10 cellular contexts compared by ENCODE assay signal in the genomic region with DNA sequence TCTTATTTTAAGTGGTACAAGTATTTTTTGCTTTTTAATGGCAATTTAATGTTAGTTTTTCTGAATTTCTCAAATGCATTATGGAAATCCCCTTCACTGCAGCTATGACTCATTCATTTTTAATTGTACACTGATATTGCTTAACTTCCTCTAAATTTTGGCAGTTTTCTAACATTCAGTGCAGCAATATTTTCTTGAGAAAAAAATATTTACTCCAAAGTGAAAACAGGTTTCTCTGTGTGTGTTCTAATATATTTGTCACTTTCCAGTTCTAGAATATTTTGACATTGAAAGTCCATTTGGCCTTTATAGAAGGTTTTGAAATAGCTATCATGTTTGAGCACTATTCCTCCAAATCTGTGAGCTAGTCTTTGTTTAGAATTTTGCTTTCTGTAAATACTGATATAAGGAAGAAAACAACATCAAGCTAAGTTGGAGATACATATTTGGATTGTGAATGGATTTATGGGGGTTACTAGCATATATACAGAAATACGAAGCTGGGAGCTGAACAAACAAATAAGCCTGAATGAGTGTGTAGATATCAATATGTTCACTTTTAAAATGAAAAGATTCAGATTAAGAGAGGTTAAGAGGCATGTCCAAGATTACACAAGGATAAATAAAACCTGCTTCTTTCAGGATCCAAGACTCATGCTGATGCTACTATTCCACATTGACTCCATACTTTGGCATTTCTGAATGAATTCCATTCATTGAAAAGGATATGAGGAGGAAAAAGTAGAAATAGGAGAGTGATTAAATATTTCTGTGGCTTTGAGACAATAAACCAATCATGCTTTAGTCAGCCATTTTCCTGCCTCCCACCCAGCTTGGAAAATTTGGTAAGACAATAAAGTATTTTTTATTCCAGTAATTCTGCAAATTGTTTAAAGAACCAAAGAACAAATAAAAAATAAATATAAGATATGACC. TPM values are rescaled to one million over a fixed set of nuclear protein-coding genes. Genes with fewer than 3 reads are reported as not detected.
DNase-seq lines count a peak whose midpoint lies in the region; ATAC-seq and FAIRE-seq lines count a peak whose summit lies in the region.
"Had no signal": no experiment of that assay in that cellular context is flagged by ENCODE, and none has a peak within 500 bp of the region (broad histone marks: within the 10 kb centered on the region; RNA-seq: fewer than 3 reads in every experiment).

No MANE protein-coding gene starts in this region.

- H3K27ac Mint-ChIP-seq in immature natural killer cell, result no peak overlapping the region

- H3K9me3 Mint-ChIP-seq in immature natural killer cell, result peaks cover 0 to 21% (median 9%) of the 10 kb centered on the region in 6 donors

- peak; percentile 94 for FAIRE-seq in endometrium (lab: Jason Lieb, UNC)

- peak; percentile 40 for DNase-seq in CD1c-positive myeloid dendritic cell (ENCODE audit: extremely low spot score)
- peak; percentile 72 for DNase-seq in NCI-H226
- peak; percentile 65 for DNase-seq in non-pigmented ciliary epithelial cell (ENCODE audit: low read depth)
- no peak for DNase-seq in immature natural killer cell
- DNase-seq in hypothalamus (lab: John Stamatoyannopoulos, UW), result no peak
- no peak for DNase-seq in HUDEP-2 (lab: John Stamatoyannopoulos, UW; ENCODE audit: unreplicated experiment in 76 of 76)
- DNase-seq: central memory CD4-positive, alpha-beta T cell; DMS153 had no signal

- no peak for ATAC-seq in GM19452 (IDR thresholded peaks at IDR 0.05; ENCODE audit: unreplicated experiment)

- no peaks in the 10 kb centered on the region for H3K27me3 Mint-ChIP-seq in immature natural killer cell (ENCODE audit: low read depth in 3 of 3)

- H3K4me1 Mint-ChIP-seq in immature natural killer cell, result no peaks in the 10 kb centered on the region

- no peaks in the 10 kb centered on the region for H3K36me3 Mint-ChIP-seq in immature natural killer cell

- H3K4me3 Mint-ChIP-seq in immature natural killer cell, result no peak overlapping the region

RNA-seq across cellular contexts. Expression of gene SLIT2, which starts 57.4 kb away (rescaled TPM):
- polyA plus RNA-seq in immature natural killer cell, result not detected

Comparison
In these comparisons a context has a peak if more than half of its experiments do, and no peak if none do; other contexts are left out.
1. DNase-seq: peak in CD1c-positive myeloid dendritic cell (single experiment), NCI-H226 (single experiment) and non-pigmented ciliary epithelial cell (single experiment); none in immature natural killer cell (0 of 3), hypothalamus (0 of 51) and HUDEP-2 (0 of 76).